Comparison of ENCODE assay signal across 11 cellular contexts in genomic region chr17:12627177-12627629, GRCh38. TPM values are rescaled to one million over a fixed set of nuclear protein-coding genes. Genes with fewer than 3 reads are reported as not detected.
DNase-seq lines count a peak whose midpoint lies in the region; ATAC-seq, FAIRE-seq and TF ChIP-seq lines count a peak whose summit lies in the region.
"Had no signal": no experiment of that assay in that cellular context is flagged by ENCODE, and none has a peak within 500 bp of the region (broad histone marks: within the 10 kb centered on the region; RNA-seq: fewer than 3 reads in every experiment).

No MANE protein-coding gene starts in this region.

- FAIRE-seq in urothelium cell line (lab: Jason Lieb, UNC) = no peak

- H3K27ac Mint-ChIP-seq in type B pancreatic cell = no peak overlapping the region
- H3K27ac Mint-ChIP-seq: stimulated activated naive CD8-positive, alpha-beta T cell treated with anti-CD3 and anti-CD28 coated beads, Interleukin-15, amount 100 ng/mL, for 72 hours had no signal

- no peak for ATAC-seq in GM18909 (IDR thresholded peaks at IDR 0.05; ENCODE audit: poor library complexity, unreplicated experiment)
- ATAC-seq: stimulated activated naive CD8-positive, alpha-beta T cell treated with anti-CD3 and anti-CD28 coated beads, Interleukin-15, amount 100 ng/mL, for 72 hours had no signal

- DNase-seq in DMS53 (lab: John Stamatoyannopoulos, UW) (peak; percentile 0), DMS53 treated with DMSO at 0.1 percent for 48 hours (lab: John Stamatoyannopoulos, UW; ENCODE audit: unreplicated experiment) (no peak), astrocyte of the hippocampus (ENCODE audit: low read depth, low spot score) (peak; percentile 84), hepatocyte (ENCODE audit: low spot score) (peak; percentile 77), urothelium cell line (ENCODE audit: low spot score) (peak; percentile 51), type B pancreatic cell (ENCODE audit: extremely low spot score, unreplicated experiment) (no peak), NCI-H1092 treated with DMSO at 0.1 percent for 48 hours (lab: John Stamatoyannopoulos, UW) (no peak)
- DNase-seq: NCI-H1436 treated with DMSO at 0.1 percent for 48 hours; stimulated activated naive CD8-positive, alpha-beta T cell treated with anti-CD3 and anti-CD28 coated beads, Interleukin-15, amount 100 ng/mL, for 72 hours had no signal

- peaks cover 7% of the 10 kb centered on the region for H3K4me1 Mint-ChIP-seq in type B pancreatic cell (ENCODE audit: unreplicated experiment)
- H3K4me1 Mint-ChIP-seq: stimulated activated naive CD8-positive, alpha-beta T cell treated with anti-CD3 and anti-CD28 coated beads, Interleukin-15, amount 100 ng/mL, for 72 hours had no signal

- no peak overlapping the region for H3K4me2 ChIP-seq in hepatocyte

- no peaks in the 10 kb centered on the region for H3K9me2 ChIP-seq in hepatocyte (replicated peaks; ENCODE audit: insufficient read depth)

- no peaks in the 10 kb centered on the region for H3K36me3 ChIP-seq in hepatocyte (replicated peaks; ENCODE audit: insufficient read depth, low read depth)

- no peaks in the 10 kb centered on the region for H3K36me3 Mint-ChIP-seq in type B pancreatic cell

- no peak overlapping the region for H3K4me3 Mint-ChIP-seq in type B pancreatic cell
- H3K4me3 Mint-ChIP-seq: stimulated activated naive CD8-positive, alpha-beta T cell treated with anti-CD3 and anti-CD28 coated beads, Interleukin-15, amount 100 ng/mL, for 72 hours had no signal

- no peak overlapping the region for H2AFZ ChIP-seq in hepatocyte

- no peaks in the 10 kb centered on the region for H3K9me3 ChIP-seq in hepatocyte (ENCODE audit: low read depth)

- peaks cover 10% of the 10 kb centered on the region for H3K4me1 ChIP-seq in hepatocyte (ENCODE audit: insufficient read depth)

- no peaks in the 10 kb centered on the region for H3K79me2 ChIP-seq in hepatocyte

- WGBS in hepatocyte (ENCODE audit: low lambda C conversion rate, missing lambda C conversion rate) = 58% methylated on average over 8 of the region's 8 CpGs

- H4K20me1 ChIP-seq in hepatocyte (ENCODE audit: insufficient read depth, poor library complexity, severe bottlenecking) = no peaks in the 10 kb centered on the region

- H3K27me3 Mint-ChIP-seq in type B pancreatic cell = peaks cover 7% of the 10 kb centered on the region

- no peak overlapping the region for H3K4me3 ChIP-seq in hepatocyte

- no peak for TF ChIP-seq CTCF in hepatocyte (IDR thresholded peaks at IDR 0.05; ENCODE audit: poor library complexity)
- TF ChIP-seq CTCF in type B pancreatic cell (conservative IDR thresholded peaks at IDR 0.05) = no peak

- no peaks in the 10 kb centered on the region for H3K9me3 Mint-ChIP-seq in type B pancreatic cell

- no peaks in the 10 kb centered on the region for H3K27me3 ChIP-seq in hepatocyte

- H3K27ac ChIP-seq in hepatocyte = peak overlapping the region; percentile 15
- H3K27ac ChIP-seq: 22Rv1 had no signal

RNA-seq across cellular contexts. Expression of gene MYOCD, which starts 38.5 kb away (rescaled TPM):
- total RNA-seq in hepatocyte (7.8 and 8.4 TPM in 2 replicates), type B pancreatic cell (ENCODE audit: low replicate concordance) (0.07 and 0.31 TPM in 2 replicates)
- polyA plus RNA-seq in hepatocyte = 2.2 and 3.4 TPM in 2 replicates

Comparison
In these comparisons a context has a peak if more than half of its experiments do, and no peak if none do; other contexts are left out.
1. DNase-seq: peak in DMS53 (single experiment), astrocyte of the hippocampus (single experiment), hepatocyte (single experiment) and urothelium cell line (single experiment); none in DMS53 treated with DMSO at 0.1 percent for 48 hours (single experiment), type B pancreatic cell (single experiment) and NCI-H1092 treated with DMSO at 0.1 percent for 48 hours (single experiment).